7 cellular contexts compared by ENCODE assay signal in genomic region chr17:74325743-74326379, GRCh38. TPM values are rescaled to one million over a fixed set of nuclear protein-coding genes. Genes with fewer than 3 reads are reported as not detected.
DNase-seq lines count a peak whose midpoint lies in the region; ATAC-seq and TF ChIP-seq lines count a peak whose summit lies in the region.

Gene KIF19, plus strand, starts transcription at chr17:74326226. Its CDS starts 124 bp downstream, at chr17:74326350.

- H3K4me1 Mint-ChIP-seq in activated naive CD8-positive, alpha-beta T cell (ENCODE audit: low read depth) = peaks cover 14% of the 10 kb centered on the region
- peaks cover 28 to 45% of the 10 kb centered on the region in 2 donors for H3K4me1 Mint-ChIP-seq in immature natural killer cell

- in situ Hi-C loops in Panc1 (cut with HindIII; ENCODE audit: low pct_unique_long_range_greater_than_20kb, low sequenced_read_pairs) = no loop called here

- H3K27me3 Mint-ChIP-seq in activated naive CD8-positive, alpha-beta T cell = peaks cover 12% of the 10 kb centered on the region
- peaks cover 0 to 9% (median 4%) of the 10 kb centered on the region in 3 donors for H3K27me3 Mint-ChIP-seq in immature natural killer cell (ENCODE audit: low read depth in 3 of 3)

- H3K4me3 ChIP-seq in Panc1 (ENCODE audit: low read depth in 2 of 2, low read length in 2 of 2) = no peak within 1 kb of the TSS

- H3K36me3 Mint-ChIP-seq in activated naive CD8-positive, alpha-beta T cell = no peaks in the 10 kb centered on the region
- no peaks in the 10 kb centered on the region for H3K36me3 Mint-ChIP-seq in immature natural killer cell

- H3K4me1 ChIP-seq in Panc1 (ENCODE audit: control insufficient read depth, insufficient read depth, low read length) = no peaks in the 10 kb centered on the region

- H3K4me3 Mint-ChIP-seq in activated naive CD8-positive, alpha-beta T cell = peak within 1 kb of the TSS; percentile 54
- peak within 1 kb of the TSS; percentile 45 to 76 (median 71) for H3K4me3 Mint-ChIP-seq in immature natural killer cell

- H3K27me3 ChIP-seq in Panc1 (ENCODE audit: control insufficient read depth, insufficient read depth, low read length) = no peaks in the 10 kb centered on the region; the same call in 1 of the 2 replicates

- H3K9me3 ChIP-seq in Panc1 (ENCODE audit: control insufficient read depth, insufficient read depth, low read depth, low read length) = no peaks in the 10 kb centered on the region

- H3K27ac ChIP-seq in Panc1 (ENCODE audit: low read length) = no peak within 1 kb of the TSS

- CTCF ChIA-PET in Panc1 (lab: Charles Lee) = no interaction called here

- ATAC-seq in GM21423 (IDR thresholded peaks at IDR 0.05; ENCODE audit: unreplicated experiment) = peak; percentile 52
- peak; percentile 31; the same call in 1 of the 2 replicates for ATAC-seq in Panc1
- no peak for ATAC-seq in HG03469 (IDR thresholded peaks at IDR 0.05; ENCODE audit: unreplicated experiment)

- no peaks in the 10 kb centered on the region for H3K36me3 ChIP-seq in Panc1 (ENCODE audit: control insufficient read depth, insufficient read depth, low read length)

- POLR2A ChIA-PET in Panc1 (lab: Charles Lee) = no interaction called here

- no peak within 1 kb of the TSS for H3K27ac Mint-ChIP-seq in activated naive CD8-positive, alpha-beta T cell
- H3K27ac Mint-ChIP-seq in immature natural killer cell = peak within 1 kb of the TSS in 5 of 6 donors; percentile 21 to 75 (median 66)

- no peak for TF ChIP-seq CTCF in Panc1 (IDR thresholded peaks at IDR 0.05)

- H3K9me3 Mint-ChIP-seq in activated naive CD8-positive, alpha-beta T cell (ENCODE audit: low read depth) = no peaks in the 10 kb centered on the region
- H3K9me3 Mint-ChIP-seq in immature natural killer cell = no peaks in the 10 kb centered on the region

- intact Hi-C loops in Panc1 (cut with micrococcal nuclease; ENCODE audit: unreplicated experiment) = no loop called here

- BruUV-seq in Panc1 (replicated peaks; lab: Mats Ljungman, UMichigan) = no TSS peak

- no peak for DNase-seq in Panc1 (ENCODE audit: low read depth, low spot score)
- DNase-seq in immature natural killer cell = peak; percentile 58 to 66 (median 64)
- DNase-seq in stimulated activated CD4-positive, alpha-beta T cell treated with anti-CD3 and anti-CD28 coated beads, Interleukin-15, amount 100 ng/mL, for 48 hours (ENCODE audit: low read depth in 2 of 2) = peak; percentile 20 to 32
- DNase-seq in GDM1 (lab: John Stamatoyannopoulos, UW) = no peak

RNA-seq across cellular contexts. Expression of gene KIF19, which starts in this region (rescaled TPM):
- not detected for total RNA-seq in Panc1 (2021; ENCODE audit: unreplicated experiment)
- not detected for polyA plus RNA-seq in Panc1 (2012; ENCODE audit: insufficient read length)
- 1 to 10 TPM; 1.9 to 6.1 (median 4.1) TPM for polyA plus RNA-seq in immature natural killer cell

Comparison
In these comparisons a context has a peak if more than half of its experiments do, and no peak if none do; other contexts are left out.
1. Peak in ATAC-seq in Panc1; RNA of the gene not detected or under 1 TPM.
2. DNase-seq: peak in immature natural killer cell (3 of 3) and stimulated activated CD4-positive, alpha-beta T cell treated with anti-CD3 and anti-CD28 coated beads, Interleukin-15, amount 100 ng/mL, for 48 hours (2 of 2); none in Panc1 (single experiment) and GDM1 (single experiment).